In the genomic region with DNA sequence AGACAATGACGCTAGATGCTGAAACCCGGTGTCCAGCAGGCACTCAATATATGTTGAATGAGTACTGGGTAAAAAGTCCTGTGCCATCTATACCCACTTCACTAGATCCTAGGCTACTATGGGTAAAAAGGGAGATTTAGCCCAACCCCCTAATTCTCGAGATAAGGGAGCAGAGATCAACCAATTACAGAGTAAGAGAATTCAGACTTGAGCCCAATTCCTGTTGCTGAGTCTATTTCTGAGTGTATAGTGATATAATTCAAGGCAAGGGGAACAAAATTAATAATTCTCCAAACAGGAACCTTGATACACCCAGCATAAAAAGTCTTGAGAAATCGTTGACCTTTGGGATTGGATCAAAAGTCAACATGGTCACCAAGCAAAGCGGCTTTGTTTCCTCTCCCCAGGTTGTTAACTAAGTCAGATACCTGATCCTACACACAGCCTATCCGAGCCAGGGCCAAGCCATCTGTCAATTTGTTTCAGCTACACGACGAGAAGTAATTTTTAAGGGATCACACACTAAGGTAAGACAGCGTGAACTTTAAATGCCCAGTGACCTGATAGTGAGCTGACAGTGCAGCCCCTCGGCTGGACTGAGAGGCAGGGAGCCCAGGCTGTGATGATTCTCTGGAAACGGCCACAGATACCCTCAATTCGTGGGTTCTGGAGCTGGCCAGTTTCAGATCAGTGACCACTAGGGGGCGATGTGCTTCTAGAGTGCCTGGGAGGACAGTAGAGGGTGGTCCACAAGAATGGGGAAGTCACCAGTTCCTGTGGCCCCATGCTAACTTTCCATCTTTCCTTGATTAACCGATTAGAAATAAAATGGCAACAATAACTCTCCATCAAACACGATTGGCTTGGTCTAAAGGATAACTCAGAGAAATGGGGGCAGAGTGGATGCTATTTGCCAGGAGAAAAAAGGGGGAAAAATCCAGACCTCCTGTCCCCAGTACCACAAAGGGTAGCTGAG, we compare ENCODE assay signal across 8 cellular contexts. TPM values are rescaled to one million over a fixed set of nuclear protein-coding genes. Genes with fewer than 3 reads are reported as not detected.
DNase-seq lines count a peak whose midpoint lies in the region; ATAC-seq, FAIRE-seq and TF ChIP-seq lines count a peak whose summit lies in the region.

No MANE protein-coding gene starts in this region.

- H3K9me3 Mint-ChIP-seq in activated CD8-positive, alpha-beta T cell treated with anti-CD3 and anti-CD28 coated beads, Interleukin-2, amount 10 ng/mL, durations not matched to agents 7 days and 5 days (ENCODE audit: insufficient read depth): no peaks in the 10 kb centered on the region
- peaks cover 13% of the 10 kb centered on the region for H3K9me3 Mint-ChIP-seq in endodermal cell
- H3K9me3 Mint-ChIP-seq in stimulated activated memory B cell treated with anti-CD40 and anti-IgM and Interleukin-4, amounts not matched to agents 10 μg/mL and 1 μg/mL and 100 μg/mL, for 72 hours: no peaks in the 10 kb centered on the region

- H3K9me3 ChIP-seq in endodermal cell (ENCODE audit: control insufficient read depth, low read length) (peaks cover 21% of the 10 kb centered on the region), mucosa of rectum (ENCODE audit: control insufficient read depth in 2 of 2, low read length in 2 of 2) (no peaks in the 10 kb centered on the region)

- no peak for FAIRE-seq in GM12892 (lab: Jason Lieb, UNC)

- H3K4me1 Mint-ChIP-seq in activated CD8-positive, alpha-beta T cell treated with anti-CD3 and anti-CD28 coated beads, Interleukin-2, amount 10 ng/mL, durations not matched to agents 7 days and 5 days (ENCODE audit: low read depth): peaks cover 11% of the 10 kb centered on the region
- peaks cover 50% of the 10 kb centered on the region for H3K4me1 Mint-ChIP-seq in endodermal cell
- peaks cover 6% of the 10 kb centered on the region for H3K4me1 Mint-ChIP-seq in stimulated activated memory B cell treated with anti-CD40 and anti-IgM and Interleukin-4, amounts not matched to agents 10 μg/mL and 1 μg/mL and 100 μg/mL, for 72 hours

- peak; percentile 82 for TF ChIP-seq CTCF in 22Rv1 (IDR thresholded peaks at IDR 0.05)
- TF ChIP-seq CTCF in endodermal cell (conservative IDR thresholded peaks at IDR 0.05): peak; percentile 97

- no peak overlapping the region for H3K9ac ChIP-seq in endodermal cell (ENCODE audit: extremely low read depth, low read length, poor library complexity, severe bottlenecking)
- H3K9ac ChIP-seq in mucosa of rectum (ENCODE audit: low read depth in 1 of 2, low read length in 2 of 2): peak overlapping the region; percentile 47 to 63

- H3K27me3 ChIP-seq in endodermal cell (ENCODE audit: control insufficient read depth, insufficient read depth, low read length, poor library complexity, severe bottlenecking) (no peaks in the 10 kb centered on the region), mucosa of rectum (ENCODE audit: control insufficient read depth in 2 of 2, insufficient read depth in 2 of 2, low read length in 2 of 2) (no peaks in the 10 kb centered on the region)

- no peak overlapping the region for H3K4me3 Mint-ChIP-seq in activated CD8-positive, alpha-beta T cell treated with anti-CD3 and anti-CD28 coated beads, Interleukin-2, amount 10 ng/mL, durations not matched to agents 7 days and 5 days
- no peak overlapping the region for H3K4me3 Mint-ChIP-seq in endodermal cell
- H3K4me3 Mint-ChIP-seq in stimulated activated memory B cell treated with anti-CD40 and anti-IgM and Interleukin-4, amounts not matched to agents 10 μg/mL and 1 μg/mL and 100 μg/mL, for 72 hours: no peak overlapping the region

- peak; percentile 73 for ATAC-seq in activated CD8-positive, alpha-beta T cell treated with anti-CD3 and anti-CD28 coated beads, Interleukin-2, amount 10 ng/mL, durations not matched to agents 7 days and 5 days
- peak; percentile 39 for ATAC-seq in stimulated activated memory B cell treated with anti-CD40 and anti-IgM and Interleukin-4, amounts not matched to agents 10 μg/mL and 1 μg/mL and 100 μg/mL, for 72 hours
- ATAC-seq in HG03565 (IDR thresholded peaks at IDR 0.05; ENCODE audit: unreplicated experiment): no peak

- POLR2A ChIA-PET in activated CD8-positive, alpha-beta T cell treated with anti-CD3 and anti-CD28 coated beads, Interleukin-2, amount 10 ng/mL, durations not matched to agents 7 days and 5 days (lab: Charles Lee): no interaction called here

- H3K36me3 Mint-ChIP-seq in activated CD8-positive, alpha-beta T cell treated with anti-CD3 and anti-CD28 coated beads, Interleukin-2, amount 10 ng/mL, durations not matched to agents 7 days and 5 days (ENCODE audit: low read depth): no peaks in the 10 kb centered on the region
- H3K36me3 Mint-ChIP-seq in endodermal cell (ENCODE audit: low read depth): peaks cover 11% of the 10 kb centered on the region
- H3K36me3 Mint-ChIP-seq in stimulated activated memory B cell treated with anti-CD40 and anti-IgM and Interleukin-4, amounts not matched to agents 10 μg/mL and 1 μg/mL and 100 μg/mL, for 72 hours: no peaks in the 10 kb centered on the region

- peaks cover 9% of the 10 kb centered on the region for H3K36me3 ChIP-seq in endodermal cell (ENCODE audit: control insufficient read depth, insufficient read depth, low read length)
- H3K36me3 ChIP-seq in mucosa of rectum (ENCODE audit: control insufficient read depth in 2 of 2, insufficient read depth in 2 of 2, low read length in 2 of 2): peaks cover 4 to 8% of the 10 kb centered on the region in 2 donors

- H3K4me1 ChIP-seq in endodermal cell (ENCODE audit: control insufficient read depth, insufficient read depth, low read length) (peaks cover 11% of the 10 kb centered on the region), mucosa of rectum (ENCODE audit: control insufficient read depth in 2 of 2, insufficient read depth in 2 of 2, low read length in 2 of 2) (peaks cover 20 to 53% of the 10 kb centered on the region in 2 donors)

- H3K27ac Mint-ChIP-seq in activated CD8-positive, alpha-beta T cell treated with anti-CD3 and anti-CD28 coated beads, Interleukin-2, amount 10 ng/mL, durations not matched to agents 7 days and 5 days: no peak overlapping the region
- H3K27ac Mint-ChIP-seq in endodermal cell: peak overlapping the region; percentile 88
- no peak overlapping the region for H3K27ac Mint-ChIP-seq in stimulated activated memory B cell treated with anti-CD40 and anti-IgM and Interleukin-4, amounts not matched to agents 10 μg/mL and 1 μg/mL and 100 μg/mL, for 72 hours

- DNase-seq in GM12892 (ENCODE audit: insufficient read length): peak; percentile 25
- DNase-seq in NCI-H748 (lab: John Stamatoyannopoulos, UW; ENCODE audit: unreplicated experiment): peak; percentile 84
- peak; percentile 72 for DNase-seq in activated CD8-positive, alpha-beta T cell treated with anti-CD3 and anti-CD28 coated beads, Interleukin-2, amount 10 ng/mL, durations not matched to agents 7 days and 5 days
- DNase-seq in endodermal cell: peak; percentile 95

- H3K27ac ChIP-seq in 22Rv1 (no peak overlapping the region), endodermal cell (ENCODE audit: low read depth, low read length) (no peak overlapping the region), mucosa of rectum (ENCODE audit: low read depth in 2 of 2, low read length in 2 of 2) (peak overlapping the region; percentile 81 to 90)

- CTCF ChIA-PET in activated CD8-positive, alpha-beta T cell treated with anti-CD3 and anti-CD28 coated beads, Interleukin-2, amount 10 ng/mL, durations not matched to agents 7 days and 5 days (lab: Charles Lee): interaction anchor here (0.7 to 2.8 kb wide), 17 partner anchors 9 to 324 kb away, joined by 3 to 20 read pairs (median 4); partner anchors contain the start of gene PSMG4

- no peak for TF ChIP-seq POLR2A in GM12892 (IDR thresholded peaks at IDR 0.05; ENCODE audit: low read depth, low read length)

- no peaks in the 10 kb centered on the region for H3K27me3 Mint-ChIP-seq in activated CD8-positive, alpha-beta T cell treated with anti-CD3 and anti-CD28 coated beads, Interleukin-2, amount 10 ng/mL, durations not matched to agents 7 days and 5 days (ENCODE audit: low read depth)
- no peaks in the 10 kb centered on the region for H3K27me3 Mint-ChIP-seq in endodermal cell (ENCODE audit: insufficient read depth)
- H3K27me3 Mint-ChIP-seq in stimulated activated memory B cell treated with anti-CD40 and anti-IgM and Interleukin-4, amounts not matched to agents 10 μg/mL and 1 μg/mL and 100 μg/mL, for 72 hours: no peaks in the 10 kb centered on the region

- 45 to 57% methylated on average over 11 to 15 of the region's 15 CpGs for WGBS in endodermal cell (ENCODE audit: insufficient coverage in 1 of 2, insufficient read length in 1 of 2), 2 experiments

- peak overlapping the region; percentile 16 for H3K4me3 ChIP-seq in endodermal cell (ENCODE audit: low read length)
- peak overlapping the region; percentile 42 to 72 for H3K4me3 ChIP-seq in mucosa of rectum (ENCODE audit: low read length in 2 of 2)

RNA-seq across cellular contexts. Expression of gene SLC22A23, which starts 46.2 kb away (rescaled TPM):
- polyA plus RNA-seq in GM12892 (2012; ENCODE audit: missing spikeins): 0.87 TPM
- total RNA-seq in activated CD8-positive, alpha-beta T cell treated with anti-CD3 and anti-CD28 coated beads, Interleukin-2, amount 10 ng/mL, durations not matched to agents 7 days and 5 days: under 1 TPM; 0.23 to 0.24 TPM
- 10 to 100 TPM; 11.1 to 13.3 TPM for total RNA-seq in endodermal cell
- 21.0 TPM for polyA plus RNA-seq in endodermal cell (2013, experiment 1 of 2)
- polyA plus RNA-seq in endodermal cell (2013, experiment 2 of 2): 18.4 TPM

Comparison
In these comparisons a context has a peak if more than half of its experiments do, and no peak if none do; other contexts are left out.
1. H3K27ac ChIP-seq: peak in mucosa of rectum (2 of 2); none in 22Rv1 (single experiment) and endodermal cell (single experiment).
2. DNase-seq: peak in every context shown above with its lines; median percentile 95 in endodermal cell; 84 in NCI-H748; 72 in activated CD8-positive, alpha-beta T cell treated with anti-CD3 and anti-CD28 coated beads, Interleukin-2, amount 10 ng/mL, durations not matched to agents 7 days and 5 days; 25 in GM12892.
3. RNA of gene SLC22A23, which starts 46.2 kb away (total RNA-seq): 11.1 to 13.3 TPM in endodermal cell; 0.23 to 0.24 TPM in activated CD8-positive, alpha-beta T cell treated with anti-CD3 and anti-CD28 coated beads, Interleukin-2, amount 10 ng/mL, durations not matched to agents 7 days and 5 days; every median in the first group is over 4 times any median in the second.